1 cellular context compared by ENCODE assay signal in the genomic region with DNA sequence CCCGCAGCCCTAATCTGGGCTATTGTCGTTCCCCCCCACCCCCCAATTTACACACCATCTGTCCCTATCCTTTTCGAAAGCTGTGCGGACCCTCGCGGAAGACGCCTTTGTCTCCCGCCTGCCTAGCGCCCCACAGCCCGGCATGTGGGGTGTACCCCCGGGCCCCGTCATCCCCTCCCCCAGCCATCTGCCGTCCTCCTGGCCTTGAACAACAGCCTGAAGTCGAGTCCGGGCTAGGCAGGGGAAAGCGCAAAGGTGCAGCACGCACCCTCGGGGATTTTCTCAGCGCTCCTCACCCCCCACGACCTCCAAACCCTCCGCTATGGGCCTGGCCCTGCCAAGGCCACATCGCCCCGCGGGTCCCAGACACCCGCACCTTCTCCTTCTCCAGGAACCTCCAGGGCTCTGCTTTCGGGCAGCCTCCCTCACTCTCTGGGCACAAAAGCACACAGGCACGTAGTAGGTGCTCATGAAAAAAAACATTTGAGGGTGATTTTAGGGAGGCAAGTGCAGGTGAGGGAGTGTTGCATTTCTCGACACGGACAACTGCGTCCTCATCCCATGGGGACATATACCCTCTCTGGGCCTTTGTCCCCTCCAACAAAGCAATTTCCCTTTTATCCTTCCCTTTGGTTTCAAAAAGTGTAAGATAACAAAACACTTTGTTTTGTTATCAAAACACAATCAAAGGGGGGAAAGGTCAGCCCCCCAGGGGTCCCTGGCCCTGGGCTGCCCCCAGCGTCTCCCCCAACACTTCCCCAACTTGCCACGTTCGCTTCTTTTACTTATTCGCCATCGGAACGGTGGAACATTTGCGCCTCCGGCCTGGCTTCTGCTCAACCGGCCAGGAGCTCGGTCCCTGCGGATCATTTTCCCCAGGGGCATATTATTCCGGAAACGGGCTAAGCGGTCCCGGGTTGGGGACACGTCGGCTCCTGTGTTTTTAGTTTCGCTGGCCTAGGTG.
TF ChIP-seq lines count a peak whose summit lies in the region.

No MANE protein-coding gene starts in this region.

TF ChIP-seq in HEK293, 187 proteins besides CTCF, POLR2A, EP300 and RAD21 (continued from another document):
- TF ChIP-seq ZBTB49 (tag by site-specific recombination; IDR thresholded peaks at IDR 0.05; ENCODE audit: low read depth): no peak
- TF ChIP-seq ZNF37A (tag by site-specific recombination; IDR thresholded peaks at IDR 0.05): no peak
- TF ChIP-seq, protein P1, sequence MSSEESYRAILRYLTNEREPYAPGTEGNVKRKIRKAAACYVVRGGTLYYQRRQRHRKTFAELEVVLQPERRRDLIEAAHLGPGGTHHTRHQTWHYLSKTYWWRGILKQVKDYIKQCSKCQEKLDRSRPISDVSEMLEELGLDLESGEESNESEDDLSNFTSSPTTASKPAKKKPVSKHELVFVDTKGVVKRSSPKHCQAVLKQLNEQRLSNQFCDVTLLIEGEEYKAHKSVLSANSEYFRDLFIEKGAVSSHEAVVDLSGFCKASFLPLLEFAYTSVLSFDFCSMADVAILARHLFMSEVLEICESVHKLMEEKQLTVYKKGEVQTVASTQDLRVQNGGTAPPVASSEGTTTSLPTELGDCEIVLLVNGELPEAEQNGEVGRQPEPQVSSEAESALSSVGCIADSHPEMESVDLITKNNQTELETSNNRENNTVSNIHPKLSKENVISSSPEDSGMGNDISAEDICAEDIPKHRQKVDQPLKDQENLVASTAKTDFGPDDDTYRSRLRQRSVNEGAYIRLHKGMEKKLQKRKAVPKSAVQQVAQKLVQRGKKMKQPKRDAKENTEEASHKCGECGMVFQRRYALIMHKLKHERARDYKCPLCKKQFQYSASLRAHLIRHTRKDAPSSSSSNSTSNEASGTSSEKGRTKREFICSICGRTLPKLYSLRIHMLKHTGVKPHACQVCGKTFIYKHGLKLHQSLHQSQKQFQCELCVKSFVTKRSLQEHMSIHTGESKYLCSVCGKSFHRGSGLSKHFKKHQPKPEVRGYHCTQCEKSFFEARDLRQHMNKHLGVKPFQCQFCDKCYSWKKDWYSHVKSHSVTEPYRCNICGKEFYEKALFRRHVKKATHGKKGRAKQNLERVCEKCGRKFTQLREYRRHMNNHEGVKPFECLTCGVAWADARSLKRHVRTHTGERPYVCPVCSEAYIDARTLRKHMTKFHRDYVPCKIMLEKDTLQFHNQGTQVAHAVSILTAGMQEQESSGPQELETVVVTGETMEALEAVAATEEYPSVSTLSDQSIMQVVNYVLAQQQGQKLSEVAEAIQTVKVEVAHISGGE (tag by site-specific recombination; conservative IDR thresholded peaks at IDR 0.05; ENCODE audit: low read depth): no peak
- peak; percentile 86 for TF ChIP-seq ZBTB8A (tag by site-specific recombination; IDR thresholded peaks at IDR 0.05)
- no peak for TF ChIP-seq MZF1 (tag by site-specific recombination; IDR thresholded peaks at IDR 0.05; ENCODE audit: borderline replicate concordance)
- peak; percentile 72 for TF ChIP-seq ZNF146 (tag by site-specific recombination; IDR thresholded peaks at IDR 0.05)
